In the genomic region with DNA sequence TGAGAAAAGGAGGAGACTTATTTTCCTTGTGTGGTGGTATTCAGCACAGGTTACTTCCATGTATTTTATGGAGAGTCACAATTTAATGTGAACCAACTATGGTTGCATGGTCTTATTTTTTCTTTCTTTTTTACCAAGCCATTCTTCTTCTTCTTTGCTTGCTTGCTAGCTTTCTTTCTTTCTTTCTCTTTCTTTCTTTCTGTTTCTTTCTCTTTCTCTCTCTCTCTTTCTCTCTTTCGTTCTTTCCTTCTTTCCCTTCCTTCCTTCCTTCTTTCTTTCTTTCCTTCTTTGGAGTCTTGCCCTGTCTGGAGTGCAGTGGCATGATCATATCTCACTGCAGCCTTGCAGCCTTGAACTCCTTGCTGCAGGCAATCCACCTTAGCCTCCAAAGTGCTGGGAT, we compare ENCODE assay signal across 25 cellular contexts.
"Had no signal": no experiment of that assay in that cellular context is flagged by ENCODE, and none has a peak within 500 bp of the region (broad histone marks: within the 10 kb centered on the region; RNA-seq: fewer than 3 reads in every experiment).

No MANE protein-coding gene starts in this region.

- H3K4me2 ChIP-seq: smooth muscle cell had no signal

- H3K9me3 Mint-ChIP-seq: effector memory CD8-positive, alpha-beta T cell; natural killer cell had no signal

- H3K4me3 Mint-ChIP-seq: effector memory CD8-positive, alpha-beta T cell; natural killer cell had no signal

- H3K27me3 ChIP-seq: adrenal gland, ascending aorta, esophagus squamous epithelium, gastrocnemius medialis, left lung, sigmoid colon, SJSA1, thyroid gland had no signal

- H3K27ac ChIP-seq: adrenal gland, ascending aorta, dorsolateral prefrontal cortex, esophagus squamous epithelium, gastrocnemius medialis, left lung, sigmoid colon, SJSA1, thyroid gland had no signal

- ATAC-seq: effector memory CD8-positive, alpha-beta T cell; gastrocnemius medialis; left lung; natural killer cell had no signal

- H3K36me3 ChIP-seq: adrenal gland, esophagus squamous epithelium, gastrocnemius medialis, SJSA1, thyroid gland had no signal

- H3K27ac Mint-ChIP-seq: natural killer cell, progenitor cell of endocrine pancreas had no signal

- H3K4me3 ChIP-seq: adrenal gland, ascending aorta, dorsolateral prefrontal cortex, esophagus squamous epithelium, gastrocnemius medialis, left lung, lung, sigmoid colon, SJSA1, smooth muscle cell, thyroid gland had no signal

- H3K36me3 Mint-ChIP-seq: natural killer cell had no signal

- H3K27me3 Mint-ChIP-seq: effector memory CD8-positive, alpha-beta T cell; progenitor cell of endocrine pancreas had no signal

- H3K9me3 ChIP-seq: adrenal gland, ascending aorta, esophagus squamous epithelium, gastrocnemius medialis, left lung, sigmoid colon, SJSA1, thyroid gland had no signal

- H3K4me1 ChIP-seq: adrenal gland, ascending aorta, esophagus squamous epithelium, gastrocnemius medialis, left lung, SJSA1, thyroid gland had no signal

- DNase-seq: activated CD4-positive, alpha-beta T cell treated with anti-CD3 and anti-CD28 coated beads, Interleukin-2, amount 50 U/mL, for 1 hour; activated CD4-positive, CD25-positive, alpha-beta regulatory T cell; activated naive CD4-positive, alpha-beta T cell treated with Interleukin-2 at 50 U/mL for 16 hours; adrenal gland; central memory CD4-positive, alpha-beta T cell; dorsolateral prefrontal cortex; effector memory CD8-positive, alpha-beta T cell; esophagus squamous epithelium; gastrocnemius medialis; hippocampal formation; kidney glomerular epithelial cell; left lung; natural killer cell; retina; sigmoid colon; stimulated activated CD4-positive, alpha-beta T cell treated with anti-CD3 and anti-CD28 coated beads, Interleukin-15, amount 100 ng/mL, for 24 hours; stimulated activated CD8-positive, alpha-beta memory T cell treated with anti-CD3 and anti-CD28 coated beads, Interleukin-4, amount 100 ng/mL, for 48 hours; stimulated activated naive CD4-positive, alpha-beta T cell treated with Interleukin-2 at 50 U/mL for 16 hours; substantia nigra; thyroid gland had no signal
